ENCODE assay signal across 16 cellular contexts in genomic region chr3:34323517-34323916, GRCh38.
DNase-seq lines count a peak whose midpoint lies in the region; ATAC-seq lines count a peak whose summit lies in the region.
"Had no signal": no experiment of that assay in that cellular context is flagged by ENCODE, and none has a peak within 500 bp of the region (broad histone marks: within the 10 kb centered on the region; RNA-seq: fewer than 3 reads in every experiment).

No MANE protein-coding gene starts in this region.

- H3K4me3 Mint-ChIP-seq in stimulated activated naive CD8-positive, alpha-beta T cell treated with anti-CD3 and anti-CD28 coated beads, Interleukin-15, amount 100 ng/mL, for 72 hours: no peak overlapping the region
- H3K4me3 Mint-ChIP-seq: activated CD4-positive, alpha-beta memory T cell treated with anti-CD3 and anti-CD28 coated beads, Interleukin-2, amount 10 ng/mL, durations not matched to agents 7 days and 5 days; CD8-positive, alpha-beta memory T cell; natural killer cell treated with Interleukin-12 subunit alpha and Interleukin-12 subunit beta and Interleukin-15 and Interleukin-18, amount 100 ng/mL, for 72 hours had no signal

- no peak overlapping the region for H3K27ac Mint-ChIP-seq in stimulated activated naive CD8-positive, alpha-beta T cell treated with anti-CD3 and anti-CD28 coated beads, Interleukin-15, amount 100 ng/mL, for 72 hours
- H3K27ac Mint-ChIP-seq: activated CD4-positive, alpha-beta memory T cell treated with anti-CD3 and anti-CD28 coated beads, Interleukin-2, amount 10 ng/mL, durations not matched to agents 7 days and 5 days; CD8-positive, alpha-beta memory T cell; natural killer cell treated with Interleukin-12 subunit alpha and Interleukin-12 subunit beta and Interleukin-15 and Interleukin-18, amount 100 ng/mL, for 72 hours had no signal

- no peaks in the 10 kb centered on the region for H3K9me3 Mint-ChIP-seq in stimulated activated naive CD8-positive, alpha-beta T cell treated with anti-CD3 and anti-CD28 coated beads, Interleukin-15, amount 100 ng/mL, for 72 hours
- H3K9me3 Mint-ChIP-seq: activated CD4-positive, alpha-beta memory T cell treated with anti-CD3 and anti-CD28 coated beads, Interleukin-2, amount 10 ng/mL, durations not matched to agents 7 days and 5 days; natural killer cell treated with Interleukin-12 subunit alpha and Interleukin-12 subunit beta and Interleukin-15 and Interleukin-18, amount 100 ng/mL, for 72 hours had no signal

- H3K27me3 Mint-ChIP-seq in stimulated activated naive CD8-positive, alpha-beta T cell treated with anti-CD3 and anti-CD28 coated beads, Interleukin-15, amount 100 ng/mL, for 72 hours: no peaks in the 10 kb centered on the region
- H3K27me3 Mint-ChIP-seq: activated CD4-positive, alpha-beta memory T cell treated with anti-CD3 and anti-CD28 coated beads, Interleukin-2, amount 10 ng/mL, durations not matched to agents 7 days and 5 days; natural killer cell treated with Interleukin-12 subunit alpha and Interleukin-12 subunit beta and Interleukin-15 and Interleukin-18, amount 100 ng/mL, for 72 hours had no signal

- H3K4me1 Mint-ChIP-seq in stimulated activated naive CD8-positive, alpha-beta T cell treated with anti-CD3 and anti-CD28 coated beads, Interleukin-15, amount 100 ng/mL, for 72 hours: no peaks in the 10 kb centered on the region
- H3K4me1 Mint-ChIP-seq: activated CD4-positive, alpha-beta memory T cell treated with anti-CD3 and anti-CD28 coated beads, Interleukin-2, amount 10 ng/mL, durations not matched to agents 7 days and 5 days; CD8-positive, alpha-beta memory T cell had no signal

- peak; percentile 43 for DNase-seq in myocyte (ENCODE audit: low read depth)
- no peak for DNase-seq in NCI-H345 (lab: John Stamatoyannopoulos, UW)
- DNase-seq in CD1c-positive myeloid dendritic cell (ENCODE audit: extremely low spot score): no peak
- no peak for DNase-seq in 8988T
- DNase-seq in stimulated activated naive CD8-positive, alpha-beta T cell treated with anti-CD3 and anti-CD28 coated beads, Interleukin-15, amount 100 ng/mL, for 72 hours: no peak
- DNase-seq: activated CD4-positive, alpha-beta memory T cell treated with anti-CD3 and anti-CD28 coated beads, Interleukin-2, amount 10 ng/mL, durations not matched to agents 7 days and 5 days; CD8-positive, alpha-beta memory T cell; heart left ventricle; KBM-7; NCI-H1930; testis had no signal

- ATAC-seq in GM18909 (IDR thresholded peaks at IDR 0.05; ENCODE audit: poor library complexity, unreplicated experiment) (peak; percentile 93), GM21619 (IDR thresholded peaks at IDR 0.05; ENCODE audit: unreplicated experiment) (peak; percentile 70), HG03097 (IDR thresholded peaks at IDR 0.05; ENCODE audit: low FRiP score, unreplicated experiment) (peak; percentile 79)
- ATAC-seq in stimulated activated naive CD8-positive, alpha-beta T cell treated with anti-CD3 and anti-CD28 coated beads, Interleukin-15, amount 100 ng/mL, for 72 hours: no peak
- ATAC-seq: heart left ventricle; left lobe of liver; natural killer cell treated with Interleukin-12 subunit alpha and Interleukin-12 subunit beta and Interleukin-15 and Interleukin-18, amount 100 ng/mL, for 72 hours had no signal
